Comparison of ENCODE assay signal across 10 cellular contexts in genomic region chr6:146901940-146902816, GRCh38.
DNase-seq lines count a peak whose midpoint lies in the region; ATAC-seq and TF ChIP-seq lines count a peak whose summit lies in the region.
"Had no signal": no experiment of that assay in that cellular context is flagged by ENCODE, and none has a peak within 500 bp of the region (broad histone marks: within the 10 kb centered on the region; RNA-seq: fewer than 3 reads in every experiment).

No MANE protein-coding gene starts in this region.

- H3K27ac ChIP-seq in HEK293 (ENCODE audit: extremely low read depth, low read depth, low read length) (no peak overlapping the region), RWPE1 (no peak overlapping the region), fibroblast of lung (ENCODE audit: insufficient read depth, low read length) (no peak overlapping the region), aorta (ENCODE audit: low read depth in 1 of 2, low read length in 2 of 2) (no peak overlapping the region), endodermal cell (ENCODE audit: low read depth, low read length) (no peak overlapping the region)

- ATAC-seq in aorta (ENCODE audit: low FRiP score), result no peak
- ATAC-seq in stimulated activated naive B cell treated with anti-CD40 and anti-IgM and Interleukin-4, amounts not matched to agents 10 μg/mL and 1 μg/mL and 100 μg/mL, for 72 hours (replicated peaks), result no peak
- ATAC-seq: activated CD8-positive, alpha-beta memory T cell treated with anti-CD3 and anti-CD28 coated beads, Interleukin-2, amount 10 ng/mL, durations not matched to agents 7 days and 5 days had no signal

- no peaks in the 10 kb centered on the region for H3K27me3 ChIP-seq in fibroblast of lung (ENCODE audit: control insufficient read depth, insufficient read depth, low read length)
- no peaks in the 10 kb centered on the region for H3K27me3 ChIP-seq in aorta (ENCODE audit: control insufficient read depth in 1 of 2, insufficient read depth in 2 of 2, low read length in 1 of 2)
- no peaks in the 10 kb centered on the region for H3K27me3 ChIP-seq in endodermal cell (ENCODE audit: control insufficient read depth, insufficient read depth, low read length, poor library complexity, severe bottlenecking)

- no peak overlapping the region for H3K9ac ChIP-seq in fibroblast of lung (ENCODE audit: insufficient read depth, low read length)
- no peak overlapping the region for H3K9ac ChIP-seq in endodermal cell (ENCODE audit: extremely low read depth, low read length, poor library complexity, severe bottlenecking)

- WGBS in aorta, 2 donors, result 91 to 92% methylated on average over 6 of the region's 6 CpGs
- 88 to 100% methylated on average over 4 to 6 of the region's 6 CpGs for WGBS in endodermal cell (ENCODE audit: insufficient coverage in 1 of 2, insufficient read length in 1 of 2), 2 experiments

- no peaks in the 10 kb centered on the region for H3K9me3 Mint-ChIP-seq in endodermal cell
- H3K9me3 Mint-ChIP-seq in stimulated activated naive B cell treated with anti-CD40 and anti-IgM and Interleukin-4, amounts not matched to agents 10 μg/mL and 1 μg/mL and 100 μg/mL, for 72 hours, result no peaks in the 10 kb centered on the region

- H3K4me2 ChIP-seq in fibroblast of lung (ENCODE audit: extremely low read depth, insufficient read depth, low read length), result no peak overlapping the region

- no peak for DNase-seq in AG09309 (ENCODE audit: low read depth)
- peak; percentile 28 for DNase-seq in RWPE1 (ENCODE audit: low spot score)
- DNase-seq in fibroblast of lung (ENCODE audit: low read depth in 2 of 2), result peak in 1 of 2 donors; percentile 39
- DNase-seq in aorta, result no peak
- no peak for DNase-seq in activated naive CD4-positive, alpha-beta T cell (lab: John Stamatoyannopoulos, UW)
- DNase-seq in endodermal cell, result no peak
- DNase-seq in stimulated activated naive B cell treated with anti-CD40 and anti-IgM and Interleukin-4, amounts not matched to agents 10 μg/mL and 1 μg/mL and 100 μg/mL, for 72 hours, result no peak
- DNase-seq: activated CD8-positive, alpha-beta memory T cell treated with anti-CD3 and anti-CD28 coated beads, Interleukin-2, amount 10 ng/mL, durations not matched to agents 7 days and 5 days; NCI-H1930 had no signal

- no peak overlapping the region for H3K4me3 ChIP-seq in AG09309 (ENCODE audit: control insufficient read depth, low read depth, low read length)
- no peak overlapping the region for H3K4me3 ChIP-seq in HEK293 (ENCODE audit: low read depth, low read length)
- no peak overlapping the region for H3K4me3 ChIP-seq in fibroblast of lung (replicated peaks in 1 of 4; ENCODE audit: control extremely low read depth in 1 of 4, insufficient read depth in 1 of 4, low read depth in 3 of 4, low read length in 4 of 4)
- no peak overlapping the region for H3K4me3 ChIP-seq in aorta (ENCODE audit: low read length in 2 of 2)
- no peak overlapping the region for H3K4me3 ChIP-seq in endodermal cell (ENCODE audit: low read length)

- H4K20me1 ChIP-seq in fibroblast of lung (ENCODE audit: control insufficient read depth, extremely low read depth, insufficient read depth, low read length), result no peaks in the 10 kb centered on the region

- H3K36me3 ChIP-seq in HEK293 (ENCODE audit: control insufficient read depth in 2 of 2, insufficient read depth in 1 of 2, low read length in 2 of 2) (no peaks in the 10 kb centered on the region), fibroblast of lung (ENCODE audit: control insufficient read depth, insufficient read depth, low read length) (no peaks in the 10 kb centered on the region), aorta (ENCODE audit: control insufficient read depth in 1 of 2, insufficient read depth in 2 of 2, low read length in 1 of 2) (no peaks in the 10 kb centered on the region), endodermal cell (ENCODE audit: control insufficient read depth, insufficient read depth, low read length) (no peaks in the 10 kb centered on the region)

- no peak overlapping the region for H3K4me3 Mint-ChIP-seq in endodermal cell
- H3K4me3 Mint-ChIP-seq in stimulated activated naive B cell treated with anti-CD40 and anti-IgM and Interleukin-4, amounts not matched to agents 10 μg/mL and 1 μg/mL and 100 μg/mL, for 72 hours, result no peak overlapping the region
- H3K4me3 Mint-ChIP-seq: activated CD8-positive, alpha-beta memory T cell treated with anti-CD3 and anti-CD28 coated beads, Interleukin-2, amount 10 ng/mL, durations not matched to agents 7 days and 5 days had no signal

- intact Hi-C loops in aorta (cut with DNase I), result no loop called here

- POLR2A ChIA-PET in HEK293 (lab: Yijun Ruan, JAX), result interaction anchor here (0.9 kb wide), 1 partner anchor 12 kb away, joined by 5 read pairs; no protein-coding TSS in a partner anchor
- POLR2A ChIA-PET in RWPE1 (lab: Yijun Ruan, JAX; ENCODE audit: low non-redundant PET), result interaction anchor here (0.7 kb wide), 2 partner anchors 300 to 317 kb away, joined by 3 to 4 read pairs; no protein-coding TSS in a partner anchor

- CTCF ChIA-PET in HEK293 (lab: Yijun Ruan, JAX) (interaction anchor here (0.5 to 2.7 kb wide), 27 partner anchors 9 to 1067 kb away, joined by 3 to 16 read pairs (median 3); no protein-coding TSS in a partner anchor), RWPE1 (lab: Yijun Ruan, JAX) (interaction anchor here (0.6 to 1.5 kb wide), 9 partner anchors 9 to 820 kb away, joined by 3 to 5 read pairs (median 3); no protein-coding TSS in a partner anchor)

- TF ChIP-seq CTCF in AG09309 (IDR thresholded peaks at IDR 0.05; ENCODE audit: control insufficient read depth, insufficient read depth, low read depth, low read length, missing control alignments) (peak; percentile 55), HEK293 (tag by site-specific recombination; IDR thresholded peaks at IDR 0.05) (no peak; the same call in 1 of the 2 replicates), RWPE1 (conservative IDR thresholded peaks at IDR 0.05; ENCODE audit: low read depth) (peak; percentile 72), fibroblast of lung (conservative IDR thresholded peaks at IDR 0.05 in 1 of 2, IDR thresholded peaks at IDR 0.05 in 1 of 2; ENCODE audit: low read depth in 1 of 2, low read length in 2 of 2) (peak; percentile 14 to 28), endodermal cell (conservative IDR thresholded peaks at IDR 0.05) (no peak)

- H2AFZ ChIP-seq in fibroblast of lung (ENCODE audit: low read length), result no peak overlapping the region

- no peaks in the 10 kb centered on the region for H3K4me1 Mint-ChIP-seq in endodermal cell
- no peaks in the 10 kb centered on the region for H3K4me1 Mint-ChIP-seq in stimulated activated naive B cell treated with anti-CD40 and anti-IgM and Interleukin-4, amounts not matched to agents 10 μg/mL and 1 μg/mL and 100 μg/mL, for 72 hours
- H3K4me1 Mint-ChIP-seq: activated CD8-positive, alpha-beta memory T cell treated with anti-CD3 and anti-CD28 coated beads, Interleukin-2, amount 10 ng/mL, durations not matched to agents 7 days and 5 days had no signal

- no peaks in the 10 kb centered on the region for H3K36me3 Mint-ChIP-seq in endodermal cell (ENCODE audit: low read depth)
- no peaks in the 10 kb centered on the region for H3K36me3 Mint-ChIP-seq in stimulated activated naive B cell treated with anti-CD40 and anti-IgM and Interleukin-4, amounts not matched to agents 10 μg/mL and 1 μg/mL and 100 μg/mL, for 72 hours
- H3K36me3 Mint-ChIP-seq: activated CD8-positive, alpha-beta memory T cell treated with anti-CD3 and anti-CD28 coated beads, Interleukin-2, amount 10 ng/mL, durations not matched to agents 7 days and 5 days had no signal

- no peaks in the 10 kb centered on the region for H3K79me2 ChIP-seq in fibroblast of lung (ENCODE audit: control insufficient read depth, insufficient read depth, low read length)

- H3K27me3 Mint-ChIP-seq in endodermal cell (ENCODE audit: insufficient read depth), result no peaks in the 10 kb centered on the region
- H3K27me3 Mint-ChIP-seq in stimulated activated naive B cell treated with anti-CD40 and anti-IgM and Interleukin-4, amounts not matched to agents 10 μg/mL and 1 μg/mL and 100 μg/mL, for 72 hours, result no peaks in the 10 kb centered on the region

- H3K4me1 ChIP-seq in HEK293 (ENCODE audit: control insufficient read depth, insufficient read depth, low read length), result peaks cover 3% of the 10 kb centered on the region; the same call in 1 of the 2 replicates
- H3K4me1 ChIP-seq in fibroblast of lung (ENCODE audit: control insufficient read depth, extremely low read depth, insufficient read depth, low read length), result peaks cover 4% of the 10 kb centered on the region
- peaks cover 1 to 2% of the 10 kb centered on the region in 2 donors for H3K4me1 ChIP-seq in aorta (ENCODE audit: control insufficient read depth in 1 of 2, insufficient read depth in 2 of 2, low read length in 2 of 2)
- no peaks in the 10 kb centered on the region for H3K4me1 ChIP-seq in endodermal cell (ENCODE audit: control insufficient read depth, insufficient read depth, low read length)

- H3K9me3 ChIP-seq in HEK293 (ENCODE audit: control insufficient read depth, insufficient read depth, low read depth, low read length) (no peaks in the 10 kb centered on the region), fibroblast of lung (ENCODE audit: control insufficient read depth, insufficient read depth, low read depth, low read length) (no peaks in the 10 kb centered on the region), aorta (ENCODE audit: control insufficient read depth, low read length) (no peaks in the 10 kb centered on the region), endodermal cell (ENCODE audit: control insufficient read depth, low read length) (no peaks in the 10 kb centered on the region)

- no peak overlapping the region for H3K27ac Mint-ChIP-seq in endodermal cell
- no peak overlapping the region for H3K27ac Mint-ChIP-seq in stimulated activated naive B cell treated with anti-CD40 and anti-IgM and Interleukin-4, amounts not matched to agents 10 μg/mL and 1 μg/mL and 100 μg/mL, for 72 hours
- H3K27ac Mint-ChIP-seq: activated CD8-positive, alpha-beta memory T cell treated with anti-CD3 and anti-CD28 coated beads, Interleukin-2, amount 10 ng/mL, durations not matched to agents 7 days and 5 days had no signal

TF ChIP-seq in HEK293, 187 proteins besides CTCF, POLR2A, EP300 and RAD21:
- TF ChIP-seq ZNF138 (tag by site-specific recombination; IDR thresholded peaks at IDR 0.05; ENCODE audit: borderline replicate concordance) (no peak), ZNF654 (tag by site-specific recombination; IDR thresholded peaks at IDR 0.05; ENCODE audit: low read depth) (peak; percentile 58)

Comparison
In these comparisons a context has a peak if more than half of its experiments do, and no peak if none do; other contexts are left out.
1. CTCF ChIP-seq: peak in AG09309 (single experiment), RWPE1 (single experiment) and fibroblast of lung (2 of 2); none in HEK293 (single experiment) and endodermal cell (single experiment).